Comparison of ENCODE assay signal across 10 cellular contexts in the genomic region with DNA sequence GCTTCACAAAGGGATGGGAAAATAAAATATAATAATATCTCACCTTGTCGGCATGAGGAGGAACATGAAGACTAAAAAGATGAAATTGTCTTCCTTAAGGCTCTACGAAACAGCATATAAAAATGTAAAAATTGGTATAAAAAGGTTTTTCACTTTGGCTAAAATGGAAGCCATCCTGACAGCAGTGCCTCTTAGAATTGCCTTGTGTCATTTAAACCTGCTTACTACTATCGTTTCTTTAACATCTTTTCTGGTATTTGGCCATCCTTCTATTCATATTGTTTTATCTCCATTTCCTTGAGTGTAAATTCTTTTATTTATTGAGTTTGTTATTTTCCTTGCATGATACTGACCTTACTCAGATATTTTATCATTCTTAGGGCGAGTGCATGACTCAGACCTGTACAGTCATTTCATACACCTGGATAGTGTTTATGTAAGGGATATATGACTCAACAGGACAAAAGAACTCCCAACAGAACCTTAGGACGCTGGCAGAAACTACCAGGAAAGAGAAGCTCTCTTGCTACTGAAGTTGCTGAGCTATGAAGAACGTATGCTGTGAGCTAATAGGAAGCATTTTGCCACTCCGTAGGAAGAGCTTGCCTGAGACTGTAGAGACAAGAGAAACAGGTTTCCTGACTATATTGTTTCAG. TPM values are rescaled to one million over a fixed set of nuclear protein-coding genes. Genes with fewer than 3 reads are reported as not detected.
DNase-seq lines count a peak whose midpoint lies in the region; ATAC-seq and TF ChIP-seq lines count a peak whose summit lies in the region.
"Had no signal": no experiment of that assay in that cellular context is flagged by ENCODE, and none has a peak within 500 bp of the region (broad histone marks: within the 10 kb centered on the region; RNA-seq: fewer than 3 reads in every experiment).

No MANE protein-coding gene starts in this region.

- no peak overlapping the region for H2AK5ac ChIP-seq in IMR-90 (ENCODE audit: low read depth, low read length)

- H2BK15ac ChIP-seq in IMR-90 (ENCODE audit: low read depth, low read length), result no peak overlapping the region

- H3K4me1 Mint-ChIP-seq in immature natural killer cell, result peaks cover 6 to 7% of the 10 kb centered on the region in 2 donors

- H2BK120ac ChIP-seq in IMR-90 (ENCODE audit: low read depth, low read length), result no peak overlapping the region; the same call in 1 of the 2 replicates

- peak overlapping the region; percentile 4 to 19; a peak in 1 of 4 replicates for H4K8ac ChIP-seq in IMR-90 (ENCODE audit: low read depth in 2 of 2, low read length in 2 of 2)

- in situ Hi-C loops in IMR-90 (cut with MboI; ENCODE audit: low sequenced_read_pairs) (no loop called here), mammary epithelial cell (cut with MboI; ENCODE audit: low sequenced_read_pairs in 2 of 2) (no loop called here)

- peak; percentile 70 for ATAC-seq in IMR-90 (ENCODE audit: low read depth)
- ATAC-seq in HG03097 (IDR thresholded peaks at IDR 0.05; ENCODE audit: low FRiP score, unreplicated experiment), result no peak

- DNase-seq in AG08396 (ENCODE audit: low spot score) (peak; percentile 80), IMR-90 (peak; percentile 97), mammary epithelial cell (peak; percentile 99), lung microvascular endothelial cell (ENCODE audit: low read depth in 2 of 2) (peak; percentile 31 to 93), immature natural killer cell (no peak), NCI-H774 (lab: John Stamatoyannopoulos, UW) (no peak), esophagus muscularis mucosa (ENCODE audit: extremely low spot score) (no peak)
- DNase-seq: MV-4-11, SHP77 treated with DMSO at 0.1 percent for 48 hours had no signal

- H4K20me1 ChIP-seq in IMR-90 (ENCODE audit: insufficient read depth, low read length), result no peaks in the 10 kb centered on the region
- no peaks in the 10 kb centered on the region for H4K20me1 ChIP-seq in mammary epithelial cell (ENCODE audit: insufficient read depth, low read length)

- H3K9me3 ChIP-seq in IMR-90 (ENCODE audit: control insufficient read depth, insufficient read depth, low read length) (no peaks in the 10 kb centered on the region; the same call in 1 of the 2 replicates), mammary epithelial cell (replicated peaks; ENCODE audit: insufficient read depth, low read length) (no peaks in the 10 kb centered on the region), esophagus muscularis mucosa (no peaks in the 10 kb centered on the region)

- peak overlapping the region; percentile 11; the same call in 1 of the 2 replicates for H3K4ac ChIP-seq in IMR-90 (ENCODE audit: low read depth, low read length)

- H3K14ac ChIP-seq in IMR-90 (replicated peaks; ENCODE audit: low read depth, low read length), result no peak overlapping the region

- 0 out of 4 replicates have a peak, but pooled peaks cover 0 to 2% of the 10 kb centered on the region in 2 experiments for H3K79me1 ChIP-seq in IMR-90 (ENCODE audit: low read depth in 1 of 2, low read length in 2 of 2)

- no peak overlapping the region for H3K27ac Mint-ChIP-seq in immature natural killer cell

- POLR2A ChIA-PET in IMR-90 (lab: Charles Lee; ENCODE audit: unreplicated experiment), result no interaction called here

- H3K4me3 ChIP-seq in IMR-90 (ENCODE audit: insufficient read depth, low read depth, low read length), result no peak overlapping the region
- H3K4me3 ChIP-seq in mammary epithelial cell (replicated peaks in 1 of 3; ENCODE audit: insufficient read depth in 1 of 3, low read depth in 2 of 3, low read length in 3 of 3), result no peak overlapping the region
- no peak overlapping the region for H3K4me3 ChIP-seq in esophagus muscularis mucosa

- H2AK9ac ChIP-seq in IMR-90 (replicated peaks; ENCODE audit: low read depth, low read length, poor library complexity), result no peak overlapping the region

- H3K18ac ChIP-seq in IMR-90 (ENCODE audit: low read depth, low read length), result peak overlapping the region; percentile 11; the same call in 1 of the 2 replicates

- H3K9me1 ChIP-seq in IMR-90 (ENCODE audit: insufficient read depth, low read length), result no peaks in the 10 kb centered on the region

- H3K79me2 ChIP-seq in mammary epithelial cell (ENCODE audit: insufficient read depth, low read length), result peaks cover 4% of the 10 kb centered on the region

- WGBS in IMR-90 (ENCODE audit: extremely low coverage in 2 of 2, insufficient read length in 1 of 2), 2 experiments, result 41% methylated on average over 2 of the region's 7 CpGs; no CpG with 5 or more reads in 1 of the 2 experiments
- WGBS in mammary epithelial cell (ENCODE audit: low coverage, missing lambda C conversion rate), result 29% methylated on average over 7 of the region's 7 CpGs
- 77% methylated on average over 7 of the region's 7 CpGs for WGBS in esophagus muscularis mucosa

- no peak for TF ChIP-seq RAD21 in IMR-90 (IDR thresholded peaks at IDR 0.05; ENCODE audit: low read length)

- no peak overlapping the region for H3K23ac ChIP-seq in IMR-90 (ENCODE audit: low read depth, low read length)

- TF ChIP-seq POLR2A in IMR-90 (IDR thresholded peaks at IDR 0.05; ENCODE audit: low read depth, low read length), result no peak
- no peak for TF ChIP-seq POLR2A in esophagus muscularis mucosa (IDR thresholded peaks at IDR 0.05; ENCODE audit: low read depth)

- TF ChIP-seq EP300 in esophagus muscularis mucosa (IDR thresholded peaks at IDR 0.05), result no peak

- no peak overlapping the region for H4K5ac ChIP-seq in IMR-90 (ENCODE audit: low read depth, low read length)

- TF ChIP-seq CTCF in IMR-90 (conservative IDR thresholded peaks at IDR 0.05; ENCODE audit: low read depth, low read length) (no peak), mammary epithelial cell (conservative IDR thresholded peaks at IDR 0.05 in 1 of 2, IDR thresholded peaks at IDR 0.05 in 1 of 2; ENCODE audit: extremely low read depth in 1 of 2, insufficient read depth in 1 of 2, low read depth in 1 of 2, low read length in 2 of 2) (no peak), esophagus muscularis mucosa (IDR thresholded peaks at IDR 0.05) (no peak)

- no peak overlapping the region for H4K91ac ChIP-seq in IMR-90 (ENCODE audit: insufficient read depth, low read depth, low read length)

- H3K27ac ChIP-seq in IMR-90 (ENCODE audit: insufficient read depth, low read length), result no peak overlapping the region; the same call in 1 of the 2 replicates
- peak overlapping the region; percentile 95 for H3K27ac ChIP-seq in mammary epithelial cell (ENCODE audit: insufficient read depth, low read depth, low read length)
- H3K27ac ChIP-seq in esophagus muscularis mucosa (replicated peaks in 1 of 4), result no peak overlapping the region

- H3K4me3 Mint-ChIP-seq in immature natural killer cell, result no peak overlapping the region

- no peaks in the 10 kb centered on the region for H3K9me3 Mint-ChIP-seq in immature natural killer cell

- H3K4me2 ChIP-seq in IMR-90 (ENCODE audit: low read depth, low read length) (peak overlapping the region; percentile 16; the same call in 1 of the 2 replicates), mammary epithelial cell (ENCODE audit: insufficient read depth, low read depth, low read length) (peak overlapping the region; percentile 65)

- peaks cover 0 to 5% (median 4%) of the 10 kb centered on the region in 3 donors for H3K27me3 Mint-ChIP-seq in immature natural killer cell (ENCODE audit: low read depth in 3 of 3)

- peak overlapping the region; percentile 46 for H2BK5ac ChIP-seq in IMR-90 (ENCODE audit: low read depth, low read length, poor library complexity, severe bottlenecking)

- dilution Hi-C loops in IMR-90 (cut with HindIII; ENCODE audit: low sequenced_read_pairs, unreplicated experiment), result no loop called here
- dilution Hi-C loops in mammary epithelial cell (cut with HindIII; ENCODE audit: low sequenced_read_pairs), result no loop called here

- H2AFZ ChIP-seq in IMR-90 (replicated peaks; ENCODE audit: low read length, poor library complexity) (peak overlapping the region; percentile 24), mammary epithelial cell (ENCODE audit: low read depth, low read length) (no peak overlapping the region)

- H3K9ac ChIP-seq in IMR-90 (ENCODE audit: low read depth, low read length) (no peak overlapping the region), mammary epithelial cell (ENCODE audit: insufficient read depth, low read length) (peak overlapping the region; percentile 83)

- CTCF ChIA-PET in IMR-90 (lab: Yijun Ruan, JAX), result no interaction called here
- CTCF ChIA-PET in mammary epithelial cell (lab: Charles Lee; ENCODE audit: low non-redundant PET), result no interaction called here

- intact Hi-C loops in IMR-90 (cut with micrococcal nuclease) (no loop called here), mammary epithelial cell (cut with micrococcal nuclease) (no loop called here), esophagus muscularis mucosa (cut with DNase I) (no loop called here)

- no peaks in the 10 kb centered on the region for H3K36me3 Mint-ChIP-seq in immature natural killer cell

- no peaks in the 10 kb centered on the region; the same call in 1 of the 2 replicates for H3K4me1 ChIP-seq in IMR-90 (ENCODE audit: control insufficient read depth, insufficient read depth, low read length)
- peaks cover 25% of the 10 kb centered on the region for H3K4me1 ChIP-seq in mammary epithelial cell (ENCODE audit: insufficient read depth, low read length)
- H3K4me1 ChIP-seq in esophagus muscularis mucosa, result peaks cover 8 to 14% (median 12%) of the 10 kb centered on the region in 4 donors

- peak overlapping the region; percentile 53 for H2BK20ac ChIP-seq in IMR-90 (ENCODE audit: low read depth, low read length)

- BruUV-seq in IMR-90 (replicated peaks; lab: Mats Ljungman, UMichigan) (no TSS peak), mammary epithelial cell (replicated peaks; lab: Mats Ljungman, UMichigan) (no TSS peak)

- no peaks in the 10 kb centered on the region for H3K27me3 ChIP-seq in IMR-90 (ENCODE audit: control insufficient read depth, insufficient read depth, low read length)
- H3K27me3 ChIP-seq in mammary epithelial cell (ENCODE audit: insufficient read depth, low read length), result no peaks in the 10 kb centered on the region
- no peaks in the 10 kb centered on the region for H3K27me3 ChIP-seq in esophagus muscularis mucosa

- no peaks in the 10 kb centered on the region for H3K36me3 ChIP-seq in IMR-90 (ENCODE audit: control insufficient read depth, insufficient read depth, low read length)
- H3K36me3 ChIP-seq in mammary epithelial cell (ENCODE audit: insufficient read depth, low read length), result no peaks in the 10 kb centered on the region
- no peaks in the 10 kb centered on the region for H3K36me3 ChIP-seq in esophagus muscularis mucosa

- no peak overlapping the region for H3K56ac ChIP-seq in IMR-90 (ENCODE audit: extremely low read depth, insufficient read depth, low read length)

TF ChIP-seq in IMR-90, 13 proteins besides CTCF, POLR2A, EP300 and RAD21 (continues in another document):
- no peak for TF ChIP-seq MAZ (IDR thresholded peaks at IDR 0.05; ENCODE audit: borderline replicate concordance, low read depth, low read length)

RNA-seq across cellular contexts. Expression of a gene that starts 5.8 kb away (rescaled TPM):
- total RNA-seq in IMR-90 (2012; rRNA removed) (16.4 and 16.8 TPM in 2 replicates), mammary epithelial cell (10 to 100 TPM; 12.7 to 14.3 TPM), lung microvascular endothelial cell (10.2 and 13.7 TPM in 2 replicates), esophagus muscularis mucosa (10 to 100 TPM; 19.4 to 21.8 (median 20.5) TPM)
- polyA plus RNA-seq in IMR-90 (2012; rRNA removed) (9.0 and 11.0 TPM in 2 replicates), mammary epithelial cell (9.9 TPM), immature natural killer cell (10 to 100 TPM; 10.7 to 41.3 (median 28.8) TPM)
- polyA plus RNA-seq in IMR-90 (2012; cell fraction: cytosol; rRNA removed), result 3.4 and 4.4 TPM in 2 replicates
- 4.5 and 6.9 TPM in 2 replicates for polyA plus RNA-seq in IMR-90 (2012; cell fraction: nucleus; rRNA removed; ENCODE audit: low replicate concordance)
- polyA minus RNA-seq in mammary epithelial cell, result not detected

Comparison
In these comparisons a context has a peak if more than half of its experiments do, and no peak if none do; other contexts are left out.
1. DNase-seq: peak in AG08396 (single experiment), IMR-90 (single experiment), mammary epithelial cell (single experiment) and lung microvascular endothelial cell (2 of 2); none in immature natural killer cell (0 of 3), NCI-H774 (single experiment) and esophagus muscularis mucosa (single experiment).